Comparison of ENCODE assay signal across 8 cellular contexts in genomic region chr6:70667711-70668498, GRCh38. TPM values are rescaled to one million over a fixed set of nuclear protein-coding genes. Genes with fewer than 3 reads are reported as not detected.
DNase-seq lines count a peak whose midpoint lies in the region; ATAC-seq and TF ChIP-seq lines count a peak whose summit lies in the region.

TSS of gene SMAP1 (plus strand) at chr6:70667883. CDS start at chr6:70668024, 141 bp downstream.

- TF ChIP-seq POLR2A in tibial nerve (IDR thresholded peaks at IDR 0.05), result peak; percentile 20 to 66

- H3K27ac Mint-ChIP-seq in activated naive CD8-positive, alpha-beta T cell treated with anti-CD3 and anti-CD28 coated beads, Interleukin-2, amount 50 U/mL, for 24 hours, result peak within 1 kb of the TSS; percentile 96

- TF ChIP-seq EP300 in tibial nerve (IDR thresholded peaks at IDR 0.05), result peak in 1 of 2 donors; percentile 69

- H3K9me3 ChIP-seq in parathyroid adenoma (ENCODE audit: control insufficient read depth, low read length) (no peaks in the 10 kb centered on the region), tibial nerve (no peaks in the 10 kb centered on the region)

- peak within 1 kb of the TSS; percentile 79 for H3K4me2 ChIP-seq in parathyroid adenoma (ENCODE audit: low read length)

- WGBS in tibial nerve, 2 donors, result 0 to 2% methylated on average over 26 to 32 of the region's 90 CpGs

- no peaks in the 10 kb centered on the region for H3K36me3 Mint-ChIP-seq in activated naive CD8-positive, alpha-beta T cell treated with anti-CD3 and anti-CD28 coated beads, Interleukin-2, amount 50 U/mL, for 24 hours (ENCODE audit: low read depth)

- H3K36me3 ChIP-seq in parathyroid adenoma (ENCODE audit: control insufficient read depth, insufficient read depth, low read length), result no peaks in the 10 kb centered on the region
- no peaks in the 10 kb centered on the region for H3K36me3 ChIP-seq in tibial nerve

- H3K27me3 Mint-ChIP-seq in activated naive CD8-positive, alpha-beta T cell treated with anti-CD3 and anti-CD28 coated beads, Interleukin-2, amount 50 U/mL, for 24 hours, result no peaks in the 10 kb centered on the region

- H3K4me1 ChIP-seq in parathyroid adenoma (peaks cover 11% of the 10 kb centered on the region), tibial nerve (peaks cover 0 to 41% (median 10%) of the 10 kb centered on the region in 4 donors)

- H2AFZ ChIP-seq in parathyroid adenoma, result peak within 1 kb of the TSS; percentile 94

- H3K27me3 ChIP-seq in parathyroid adenoma (ENCODE audit: control insufficient read depth, insufficient read depth, low read length) (no peaks in the 10 kb centered on the region), tibial nerve (no peaks in the 10 kb centered on the region)

- H3K79me2 ChIP-seq in parathyroid adenoma, result peaks cover 21% of the 10 kb centered on the region

- intact Hi-C loops in Right ventricle myocardium superior (cut with DNase I), result loop anchor here (5.0 kb wide), 1 partner anchor 101 kb away; the partner anchor contains the start of gene SDHAF4

- peak within 1 kb of the TSS; percentile 64 for H3K9ac ChIP-seq in parathyroid adenoma

- H3K4me3 ChIP-seq in parathyroid adenoma (ENCODE audit: low read depth, low read length), result peak within 1 kb of the TSS; percentile 72
- peak within 1 kb of the TSS; percentile 70 to 98 (median 94) for H3K4me3 ChIP-seq in tibial nerve

- TF ChIP-seq CTCF in GM12874 (IDR thresholded peaks at IDR 0.05; ENCODE audit: insufficient read depth, low read depth, low read length), result 0 out of 2 replicates have a peak, but pooled peaks have one; percentile 6
- TF ChIP-seq CTCF in parathyroid adenoma (IDR thresholded peaks at IDR 0.05), result peak; percentile 6
- no peak for TF ChIP-seq CTCF in tibial nerve (IDR thresholded peaks at IDR 0.05)

- ATAC-seq in HG02678 (IDR thresholded peaks at IDR 0.05; ENCODE audit: unreplicated experiment) (peak; percentile 90), Right ventricle myocardium superior (ENCODE audit: poor library complexity) (peak; percentile 99)
- peak; percentile 93 for ATAC-seq in activated naive CD8-positive, alpha-beta T cell treated with anti-CD3 and anti-CD28 coated beads, Interleukin-2, amount 50 U/mL, for 24 hours

- peak within 1 kb of the TSS; percentile 87 for H3K4me3 Mint-ChIP-seq in activated naive CD8-positive, alpha-beta T cell treated with anti-CD3 and anti-CD28 coated beads, Interleukin-2, amount 50 U/mL, for 24 hours

- H3K27ac ChIP-seq in parathyroid adenoma, result peak within 1 kb of the TSS; percentile 84
- peak within 1 kb of the TSS; percentile 58 to 94 (median 88) for H3K27ac ChIP-seq in tibial nerve

- no peaks in the 10 kb centered on the region for H3K9me3 Mint-ChIP-seq in activated naive CD8-positive, alpha-beta T cell treated with anti-CD3 and anti-CD28 coated beads, Interleukin-2, amount 50 U/mL, for 24 hours

- DNase-seq in NCI-H1105 treated with DMSO at 0.1 percent for 48 hours (lab: John Stamatoyannopoulos, UW), result peak; percentile 91
- DNase-seq in SW480 (ENCODE audit: low spot score), result peak; percentile 83
- DNase-seq in activated naive CD8-positive, alpha-beta T cell treated with anti-CD3 and anti-CD28 coated beads, Interleukin-2, amount 50 U/mL, for 24 hours, result peak; percentile 96
- peak; percentile 97 for DNase-seq in Right ventricle myocardium superior
- DNase-seq in tibial nerve (ENCODE audit: low spot score in 2 of 2), result peak; percentile 75 to 83

- H3K4me1 Mint-ChIP-seq in activated naive CD8-positive, alpha-beta T cell treated with anti-CD3 and anti-CD28 coated beads, Interleukin-2, amount 50 U/mL, for 24 hours, result peaks cover 50% of the 10 kb centered on the region

RNA-seq across cellular contexts. Expression of gene SMAP1, which starts in this region (rescaled TPM):
- 27.7 TPM for total RNA-seq in Right ventricle myocardium superior
- 10 to 100 TPM; 18.0 to 21.6 (median 20.2) TPM for total RNA-seq in tibial nerve

Comparison
In these comparisons a context has a peak if more than half of its experiments do, and no peak if none do; other contexts are left out.
1. Peak in every context shown above with its lines: DNase-seq, ATAC-seq, H3K4me3 ChIP-seq and H3K27ac ChIP-seq.
2. CTCF ChIP-seq: peak in GM12874 (single experiment) and parathyroid adenoma (single experiment); none in tibial nerve (0 of 5).